ENCODE assay signal across 22 cellular contexts in genomic region chr9:37967272-37967581, GRCh38.
DNase-seq lines count a peak whose midpoint lies in the region; ATAC-seq and TF ChIP-seq lines count a peak whose summit lies in the region.
"Had no signal": no experiment of that assay in that cellular context is flagged by ENCODE, and none has a peak within 500 bp of the region (broad histone marks: within the 10 kb centered on the region; RNA-seq: fewer than 3 reads in every experiment).

No MANE protein-coding gene starts in this region.

- H3K27me3 ChIP-seq in breast epithelium (no peaks in the 10 kb centered on the region), prostate gland (replicated peaks; ENCODE audit: insufficient read depth) (no peaks in the 10 kb centered on the region)
- H3K27me3 ChIP-seq: sigmoid colon, vagina had no signal

- H3K4me3 ChIP-seq in breast epithelium, result no peak overlapping the region
- H3K4me3 ChIP-seq in prostate gland, result no peak overlapping the region
- H3K4me3 ChIP-seq: sigmoid colon, vagina had no signal

- no peak for TF ChIP-seq POLR2A in breast epithelium (IDR thresholded peaks at IDR 0.05)
- no peak for TF ChIP-seq POLR2A in prostate gland (IDR thresholded peaks at IDR 0.05)

- H3K36me3 ChIP-seq in breast epithelium, result no peaks in the 10 kb centered on the region
- H3K36me3 ChIP-seq in prostate gland, result no peaks in the 10 kb centered on the region
- H3K36me3 ChIP-seq: vagina had no signal

- DNase-seq in HT-29 (ENCODE audit: low spot score), result peak; percentile 22
- no peak for DNase-seq in breast epithelium (ENCODE audit: low spot score in 2 of 2)
- DNase-seq in left colon, result no peak
- no peak for DNase-seq in prostate gland (ENCODE audit: low spot score)
- no peak for DNase-seq in stimulated activated CD4-positive, alpha-beta T cell treated with anti-CD3 and anti-CD28 coated beads, Interleukin-2, amount 100 ng/mL, for 24 hours
- DNase-seq: activated B cell treated with CpG ODN at 0.5 μM for 24 hours; activated CD8-positive, alpha-beta memory T cell treated with anti-CD3 and anti-CD28 coated beads for 24 hours; activated naive CD8-positive, alpha-beta T cell treated with anti-CD3 and anti-CD28 coated beads, Interleukin-2, amount 10 ng/mL, durations not matched to agents 7 days and 5 days; CD8-positive, alpha-beta memory T cell; central memory CD4-positive, alpha-beta T cell; endodermal cell; hippocampal formation; NCI-H2029 treated with DMSO at 0.1 percent for 48 hours; NCI-H524 treated with DMSO at 0.1 percent for 48 hours; occipital lobe; sigmoid colon; stimulated activated CD4-positive, alpha-beta T cell treated with anti-CD3 and anti-CD28 coated beads, Interleukin-1b, Interleukin-23, amount 100 ng/mL, for 48 hours; stimulated activated naive CD8-positive, alpha-beta T cell treated with anti-CD3 and anti-CD28 coated beads, Interleukin-15, amount 100 ng/mL, for 72 hours had no signal

- peaks cover 0 to 16% of the 10 kb centered on the region in 2 donors for H3K4me1 ChIP-seq in breast epithelium
- peaks cover 15% of the 10 kb centered on the region for H3K4me1 ChIP-seq in prostate gland (replicated peaks)

- peak overlapping the region; percentile 81 to 93 for H3K27ac ChIP-seq in breast epithelium
- peak overlapping the region; percentile 67 to 76 for H3K27ac ChIP-seq in prostate gland

- 90% methylated on average over 4 of the region's 4 CpGs for WGBS in prostate gland

- H3K9me3 ChIP-seq in breast epithelium (no peaks in the 10 kb centered on the region), prostate gland (no peaks in the 10 kb centered on the region)
- H3K9me3 ChIP-seq: sigmoid colon, vagina had no signal

- TF ChIP-seq CTCF in breast epithelium (IDR thresholded peaks at IDR 0.05) (no peak), prostate gland (IDR thresholded peaks at IDR 0.05) (no peak)

- ATAC-seq in left colon (peak; percentile 25), GM18870 (IDR thresholded peaks at IDR 0.05; ENCODE audit: unreplicated experiment) (no peak), HG02981 (IDR thresholded peaks at IDR 0.05; ENCODE audit: unreplicated experiment) (no peak), GM18868 (IDR thresholded peaks at IDR 0.05; ENCODE audit: unreplicated experiment) (no peak)
- ATAC-seq: stimulated activated naive CD8-positive, alpha-beta T cell treated with anti-CD3 and anti-CD28 coated beads, Interleukin-15, amount 100 ng/mL, for 72 hours had no signal

- intact Hi-C loops in breast epithelium (cut with DNase I; ENCODE audit: low total_unique reads), result no loop called here
- intact Hi-C loops in left colon (cut with DNase I, micrococcal nuclease), result no loop called here
- intact Hi-C loops in prostate gland (cut with DNase I), result no loop called here
